7 cellular contexts compared by ENCODE assay signal in genomic region chr3:52317178-52317577, GRCh38. TPM values are rescaled to one million over a fixed set of nuclear protein-coding genes. Genes with fewer than 3 reads are reported as not detected.
DNase-seq lines count a peak whose midpoint lies in the region; ATAC-seq and TF ChIP-seq lines count a peak whose summit lies in the region.

No MANE protein-coding gene starts in this region.

- no peak overlapping the region for H3K27ac ChIP-seq in iPS DF 6.9 (ENCODE audit: low read length)

- TF ChIP-seq CTCF in HFF-Myc (IDR thresholded peaks at IDR 0.05; ENCODE audit: low read depth, low read length, missing control alignments) = no peak
- no peak for TF ChIP-seq CTCF in activated CD8-positive, alpha-beta T cell treated with anti-CD3 and anti-CD28 coated beads for 36 hours (IDR thresholded peaks at IDR 0.05)

- POLR2A ChIA-PET in activated CD8-positive, alpha-beta T cell treated with anti-CD3 and anti-CD28 coated beads for 36 hours (lab: Charles Lee) = interaction anchor here (0.7 to 1.2 kb wide), 5 partner anchors 34 to 261 kb away, joined by 3 to 4 read pairs (median 3); partner anchors contain the start of gene DUSP7

- no peaks in the 10 kb centered on the region for H3K27me3 ChIP-seq in iPS DF 6.9 (ENCODE audit: control insufficient read depth, insufficient read depth, low read length)

- intact Hi-C loops in activated CD8-positive, alpha-beta T cell treated with anti-CD3 and anti-CD28 coated beads for 36 hours (cut with micrococcal nuclease) = no loop called here

- H3K4me1 Mint-ChIP-seq in activated CD8-positive, alpha-beta T cell treated with anti-CD3 and anti-CD28 coated beads for 36 hours (ENCODE audit: low read depth) = peaks cover 45% of the 10 kb centered on the region

- no peaks in the 10 kb centered on the region for H3K9me3 ChIP-seq in iPS DF 6.9 (ENCODE audit: control insufficient read depth, insufficient read depth, low read length)

- H3K27me3 Mint-ChIP-seq in activated CD8-positive, alpha-beta T cell treated with anti-CD3 and anti-CD28 coated beads for 36 hours = no peaks in the 10 kb centered on the region

- ATAC-seq in activated CD8-positive, alpha-beta T cell treated with anti-CD3 and anti-CD28 coated beads for 36 hours = no peak
- ATAC-seq in HG03175 (IDR thresholded peaks at IDR 0.05; ENCODE audit: unreplicated experiment) = no peak

- peak overlapping the region; percentile 55 for H3K4me3 Mint-ChIP-seq in activated CD8-positive, alpha-beta T cell treated with anti-CD3 and anti-CD28 coated beads for 36 hours

- no peak for DNase-seq in HFF-Myc (ENCODE audit: extremely low read depth, low read depth)
- no peak for DNase-seq in activated CD8-positive, alpha-beta T cell treated with anti-CD3 and anti-CD28 coated beads for 36 hours
- no peak for DNase-seq in iPS DF 6.9 (ENCODE audit: low read depth, low spot score)
- DNase-seq in skeletal muscle cell (ENCODE audit: low read depth) = no peak
- no peak for DNase-seq in cerebellar nuclear complex (lab: John Stamatoyannopoulos, UW)
- no peak for DNase-seq in HT-29 (ENCODE audit: low spot score)

- no peaks in the 10 kb centered on the region for H3K9me3 Mint-ChIP-seq in activated CD8-positive, alpha-beta T cell treated with anti-CD3 and anti-CD28 coated beads for 36 hours

- no peaks in the 10 kb centered on the region for H3K36me3 ChIP-seq in iPS DF 6.9 (ENCODE audit: control insufficient read depth, insufficient read depth, low read length)

- no peaks in the 10 kb centered on the region for H3K36me3 Mint-ChIP-seq in activated CD8-positive, alpha-beta T cell treated with anti-CD3 and anti-CD28 coated beads for 36 hours (ENCODE audit: low read depth)

- H3K4me3 ChIP-seq in HFF-Myc (replicated peaks; ENCODE audit: low read depth, low read length) = peak overlapping the region; percentile 20
- H3K4me3 ChIP-seq in iPS DF 6.9 (ENCODE audit: low read length) = peak overlapping the region; percentile 26; the same call in 1 of the 2 replicates
- peak overlapping the region; percentile 40 for H3K4me3 ChIP-seq in skeletal muscle cell (ENCODE audit: low read depth, low read length)

- no CpG with 5 or more reads among the region's 12 CpGs for WGBS in iPS DF 6.9 (ENCODE audit: insufficient coverage, insufficient read length)

- no peak overlapping the region for H3K27ac Mint-ChIP-seq in activated CD8-positive, alpha-beta T cell treated with anti-CD3 and anti-CD28 coated beads for 36 hours

- CTCF ChIA-PET in activated CD8-positive, alpha-beta T cell treated with anti-CD3 and anti-CD28 coated beads for 36 hours (lab: Charles Lee) = interaction anchor here (0.8 to 2.3 kb wide), 3 partner anchors 11 to 26 kb away, joined by 3 to 10 read pairs (median 4); no protein-coding TSS in a partner anchor

- peaks cover 4% of the 10 kb centered on the region; the same call in 1 of the 2 replicates for H3K4me1 ChIP-seq in iPS DF 6.9 (ENCODE audit: control insufficient read depth, insufficient read depth, low read length)

RNA-seq across cellular contexts. Expression of gene DNAH1, which starts 1.1 kb away (rescaled TPM):
- total RNA-seq in activated CD8-positive, alpha-beta T cell treated with anti-CD3 and anti-CD28 coated beads for 36 hours = 10 to 100 TPM in 1 of 2 experiments, 1 to 10 TPM in 1; 9.2 to 10.2 TPM
- total RNA-seq in HT-29 (2014; rRNA removed; shearing (Covaris generic)) = 1.4 and 4.0 TPM in 2 replicates

RNA-seq across cellular contexts. Expression of gene GLYCTK, which starts 29.6 kb away (rescaled TPM):
- total RNA-seq in activated CD8-positive, alpha-beta T cell treated with anti-CD3 and anti-CD28 coated beads for 36 hours = 10 to 100 TPM; 21.6 to 21.9 TPM
- total RNA-seq in HT-29 (2014; rRNA removed; shearing (Covaris generic)) = 23.0 and 29.0 TPM in 2 replicates

RNA-seq across cellular contexts. Expression of gene WDR82, which starts 38.7 kb away (rescaled TPM):
- 100 to 1,000 TPM; 103 to 105 TPM for total RNA-seq in activated CD8-positive, alpha-beta T cell treated with anti-CD3 and anti-CD28 coated beads for 36 hours
- total RNA-seq in HT-29 (2014; rRNA removed; shearing (Covaris generic)) = 16.4 and 18.9 TPM in 2 replicates
